Comparison of ENCODE assay signal across 8 cellular contexts in the genomic region with DNA sequence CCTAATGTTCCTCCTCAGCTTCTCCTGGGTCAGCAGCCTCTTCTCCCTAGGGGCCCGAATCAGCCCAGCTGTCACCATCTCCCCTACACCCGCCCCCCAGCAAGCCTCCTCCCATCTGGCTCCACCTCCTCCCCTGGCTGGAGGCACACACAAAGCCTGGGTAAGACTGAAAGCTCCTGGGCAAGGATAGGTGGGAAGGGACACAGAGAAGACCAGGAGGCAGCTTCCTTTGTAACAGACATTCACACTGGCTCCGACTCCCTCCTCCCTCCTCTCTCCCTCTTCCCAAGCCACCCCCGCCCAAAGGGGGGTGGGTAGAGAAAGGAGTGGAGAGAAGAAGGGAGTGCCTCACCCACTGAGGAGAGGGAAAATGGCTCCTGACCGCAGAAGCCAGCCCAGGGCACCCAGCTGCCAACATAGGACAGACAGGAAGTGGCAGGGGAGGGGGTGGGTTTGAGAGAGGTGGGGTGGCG. TPM values are rescaled to one million over a fixed set of nuclear protein-coding genes. Genes with fewer than 3 reads are reported as not detected.
DNase-seq lines count a peak whose midpoint lies in the region; ATAC-seq, FAIRE-seq and TF ChIP-seq lines count a peak whose summit lies in the region.

No MANE protein-coding gene starts in this region.

- no peak overlapping the region for H3K4me3 ChIP-seq in right cardiac atrium (ENCODE audit: low read length)

- FAIRE-seq in GM19239 (lab: Jason Lieb, UNC), result no peak

- H3K4me1 ChIP-seq in right cardiac atrium (ENCODE audit: control insufficient read depth, insufficient read depth, low read length), result peaks cover 11% of the 10 kb centered on the region

- 15% methylated on average over 6 of the region's 6 CpGs for WGBS in right cardiac atrium

- no peak overlapping the region for H3K4me3 Mint-ChIP-seq in CD14-positive monocyte
- peak overlapping the region; percentile 94 for H3K4me3 Mint-ChIP-seq in activated naive CD8-positive, alpha-beta T cell
- H3K4me3 Mint-ChIP-seq in stimulated activated naive CD8-positive, alpha-beta T cell treated with anti-CD3 and anti-CD28 coated beads, Interleukin-15, amount 100 ng/mL, for 72 hours, result peak overlapping the region in 1 of 2 donors; percentile 84

- peaks cover 0 to 2% (median 2%) of the 10 kb centered on the region in 3 donors for H3K27me3 Mint-ChIP-seq in CD14-positive monocyte (ENCODE audit: low read depth in 3 of 3)
- no peaks in the 10 kb centered on the region for H3K27me3 Mint-ChIP-seq in activated naive CD8-positive, alpha-beta T cell
- no peaks in the 10 kb centered on the region for H3K27me3 Mint-ChIP-seq in stimulated activated naive CD8-positive, alpha-beta T cell treated with anti-CD3 and anti-CD28 coated beads, Interleukin-15, amount 100 ng/mL, for 72 hours

- H3K27ac Mint-ChIP-seq in CD14-positive monocyte, result peak overlapping the region in 4 of 7 donors; percentile 25 to 77 (median 63)
- H3K27ac Mint-ChIP-seq in activated naive CD8-positive, alpha-beta T cell, result peak overlapping the region; percentile 74
- peak overlapping the region; percentile 87 to 89 for H3K27ac Mint-ChIP-seq in stimulated activated naive CD8-positive, alpha-beta T cell treated with anti-CD3 and anti-CD28 coated beads, Interleukin-15, amount 100 ng/mL, for 72 hours

- no peak for TF ChIP-seq CTCF in CD14-positive monocyte (IDR thresholded peaks at IDR 0.05)

- peaks cover 34% of the 10 kb centered on the region for H3K4me1 Mint-ChIP-seq in CD14-positive monocyte
- peaks cover 50% of the 10 kb centered on the region for H3K4me1 Mint-ChIP-seq in activated naive CD8-positive, alpha-beta T cell (ENCODE audit: low read depth)
- peaks cover 51% of the 10 kb centered on the region for H3K4me1 Mint-ChIP-seq in stimulated activated naive CD8-positive, alpha-beta T cell treated with anti-CD3 and anti-CD28 coated beads, Interleukin-15, amount 100 ng/mL, for 72 hours

- ATAC-seq in right cardiac atrium, result peak in 1 of 2 donors; percentile 1
- no peak for ATAC-seq in stimulated activated naive CD8-positive, alpha-beta T cell treated with anti-CD3 and anti-CD28 coated beads, Interleukin-15, amount 100 ng/mL, for 72 hours
- no peak for ATAC-seq in HG03457 (IDR thresholded peaks at IDR 0.05; ENCODE audit: unreplicated experiment)

- intact Hi-C loops in CD14-positive monocyte (cut with micrococcal nuclease), result no loop called here
- intact Hi-C loops in right cardiac atrium (cut with DNase I), result no loop called here

- no peaks in the 10 kb centered on the region for H3K27me3 ChIP-seq in right cardiac atrium (ENCODE audit: control insufficient read depth, insufficient read depth)

- no peaks in the 10 kb centered on the region for H3K9me3 ChIP-seq in right cardiac atrium (ENCODE audit: control insufficient read depth, low read length)

- no peaks in the 10 kb centered on the region for H3K9me3 Mint-ChIP-seq in CD14-positive monocyte
- H3K9me3 Mint-ChIP-seq in activated naive CD8-positive, alpha-beta T cell (ENCODE audit: low read depth), result no peaks in the 10 kb centered on the region
- no peaks in the 10 kb centered on the region for H3K9me3 Mint-ChIP-seq in stimulated activated naive CD8-positive, alpha-beta T cell treated with anti-CD3 and anti-CD28 coated beads, Interleukin-15, amount 100 ng/mL, for 72 hours

- H3K36me3 Mint-ChIP-seq in CD14-positive monocyte, result peaks cover 63 to 71% of the 10 kb centered on the region in 2 donors
- H3K36me3 Mint-ChIP-seq in activated naive CD8-positive, alpha-beta T cell, result peaks cover 15% of the 10 kb centered on the region

- DNase-seq in CD14-positive monocyte (ENCODE audit: low spot score) (no peak), NCI-H1694 treated with DMSO at 0.1 percent for 48 hours (lab: John Stamatoyannopoulos, UW) (peak; percentile 81), right cardiac atrium (peak; percentile 68 to 87 (median 83)), GM19239 (ENCODE audit: insufficient read length, low spot score) (no peak), HuH-7.5 (ENCODE audit: low spot score) (no peak)
- no peak for DNase-seq in stimulated activated naive CD8-positive, alpha-beta T cell treated with anti-CD3 and anti-CD28 coated beads, Interleukin-15, amount 100 ng/mL, for 72 hours

- H3K27ac ChIP-seq in right cardiac atrium (ENCODE audit: low read length), result peak overlapping the region; percentile 29

RNA-seq across cellular contexts. Expression of a gene that starts 4.0 kb away (rescaled TPM):
- polyA plus RNA-seq in CD14-positive monocyte (10 to 100 TPM in 1 of 2 donors, 1 to 10 TPM in 1; 9.9 to 16.2 TPM), right cardiac atrium (142 TPM)
- total RNA-seq in right cardiac atrium, result 100 to 1,000 TPM; 138 to 165 (median 153) TPM

RNA-seq across cellular contexts. Expression of a gene that starts 32.6 kb away (rescaled TPM):
- polyA plus RNA-seq in CD14-positive monocyte, result under 1 TPM; 0.14 to 0.18 TPM
- total RNA-seq in right cardiac atrium, result 1 to 10 TPM; 1.1 to 2.6 (median 2.0) TPM
- polyA plus RNA-seq in right cardiac atrium, result 0.86 TPM

RNA-seq across cellular contexts. Expression of a gene that starts 35.0 kb away (rescaled TPM):
- polyA plus RNA-seq in CD14-positive monocyte, result 1 to 10 TPM; 3.9 to 5.7 TPM
- total RNA-seq in right cardiac atrium, result 10 to 100 TPM; 15.1 to 27.5 (median 16.5) TPM
- 9.6 TPM for polyA plus RNA-seq in right cardiac atrium

RNA-seq across cellular contexts. Expression of a gene that starts 44.1 kb away (rescaled TPM):
- polyA plus RNA-seq in CD14-positive monocyte (10 to 100 TPM; 10.2 to 10.3 TPM), right cardiac atrium (0.50 TPM)
- total RNA-seq in right cardiac atrium, result 1 to 10 TPM; 1.0 to 2.1 (median 1.1) TPM

RNA-seq across cellular contexts. Expression of a gene that starts 47.3 kb away (rescaled TPM):
- 10 to 100 TPM; 10.7 to 11.1 TPM for polyA plus RNA-seq in CD14-positive monocyte
- total RNA-seq in right cardiac atrium, result 10 to 100 TPM; 15.1 to 23.6 (median 19.1) TPM
- 15.7 TPM for polyA plus RNA-seq in right cardiac atrium

Comparison
In these comparisons a context has a peak if more than half of its experiments do, and no peak if none do; other contexts are left out.
1. DNase-seq: peak in NCI-H1694 treated with DMSO at 0.1 percent for 48 hours (single experiment) and right cardiac atrium (3 of 3); none in CD14-positive monocyte (single experiment), stimulated activated naive CD8-positive, alpha-beta T cell treated with anti-CD3 and anti-CD28 coated beads, Interleukin-15, amount 100 ng/mL, for 72 hours (0 of 2), GM19239 (single experiment) and HuH-7.5 (single experiment).
2. Peak in every context shown above with its lines, with median percentiles within 50 percentile points of each other: H3K27ac Mint-ChIP-seq.